ENCODE assay signal across 23 cellular contexts in the genomic region with DNA sequence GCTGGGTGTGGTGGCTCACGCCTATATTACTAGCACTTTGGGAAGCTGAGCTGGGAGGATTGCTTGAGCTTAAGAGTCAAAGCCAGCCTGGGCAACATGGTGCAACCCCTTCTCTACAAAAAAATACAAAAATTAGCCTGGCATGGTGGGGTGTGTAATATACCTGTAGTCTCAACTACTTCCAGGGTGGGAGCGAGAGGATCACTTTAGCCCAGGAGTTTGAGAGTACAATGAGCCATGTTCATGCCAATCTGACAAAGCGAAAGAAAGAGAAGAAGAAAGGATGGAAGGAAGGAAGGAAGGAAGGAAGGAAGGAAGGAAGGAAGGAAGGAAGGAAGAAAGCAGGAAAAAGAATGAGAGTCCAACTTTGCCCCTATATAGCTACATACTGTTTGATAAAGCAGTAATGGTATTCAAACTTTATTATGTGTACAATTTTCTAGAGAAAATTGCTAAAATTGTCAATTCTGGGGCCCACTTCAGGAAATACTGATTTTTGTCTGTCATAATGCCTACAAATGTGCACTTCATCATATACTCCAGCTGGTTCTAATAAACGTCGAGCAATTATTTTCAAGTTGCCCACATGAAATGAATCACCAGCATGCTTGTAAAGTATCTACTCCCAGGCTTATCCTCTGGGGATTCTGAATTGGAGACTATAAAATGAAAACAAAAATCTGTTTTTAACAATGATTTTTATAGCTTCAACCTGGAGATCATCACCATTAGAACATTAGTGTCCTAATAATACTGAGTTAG.
"Had no signal": no experiment of that assay in that cellular context is flagged by ENCODE, and none has a peak within 500 bp of the region (broad histone marks: within the 10 kb centered on the region; RNA-seq: fewer than 3 reads in every experiment).

No MANE protein-coding gene starts in this region.

- H3K4me3 Mint-ChIP-seq: activated B cell treated with CpG ODN at 0.5 μM for 24 hours; activated CD4-positive, alpha-beta memory T cell treated with anti-CD3 and anti-CD28 coated beads, Interleukin-2, amount 10 ng/mL, durations not matched to agents 7 days and 5 days; activated CD8-positive, alpha-beta memory T cell treated with anti-CD3 and anti-CD28 coated beads, Interleukin-2, amount 10 ng/mL, durations not matched to agents 7 days and 5 days; activated naive CD8-positive, alpha-beta T cell treated with anti-CD3 and anti-CD28 coated beads for 36 hours; activated T-helper 17 cell treated with anti-CD3 and anti-CD28 coated beads, Interleukin-2, amount 50 U/mL, for 72 hours; nephron; stimulated activated naive CD8-positive, alpha-beta T cell treated with anti-CD3 and anti-CD28 coated beads, Interleukin-15, Interleukin-2, amounts not matched to agents 100 ng/mL and 50 ng/mL, for 24 hours; T-cell had no signal

- ATAC-seq: activated CD8-positive, alpha-beta memory T cell treated with anti-CD3 and anti-CD28 coated beads, Interleukin-2, amount 10 ng/mL, durations not matched to agents 7 days and 5 days; activated T-helper 17 cell treated with anti-CD3 and anti-CD28 coated beads, Interleukin-2, amount 50 U/mL, for 72 hours; left lobe of liver; T-cell had no signal

- H3K9me3 ChIP-seq: colonic mucosa, prostate gland, right atrium auricular region, tibial nerve had no signal

- H3K27me3 Mint-ChIP-seq: activated B cell treated with CpG ODN at 0.5 μM for 24 hours; activated CD4-positive, alpha-beta memory T cell treated with anti-CD3 and anti-CD28 coated beads, Interleukin-2, amount 10 ng/mL, durations not matched to agents 7 days and 5 days; activated CD8-positive, alpha-beta memory T cell treated with anti-CD3 and anti-CD28 coated beads, Interleukin-2, amount 10 ng/mL, durations not matched to agents 7 days and 5 days; activated naive CD8-positive, alpha-beta T cell treated with anti-CD3 and anti-CD28 coated beads for 36 hours; activated T-helper 17 cell treated with anti-CD3 and anti-CD28 coated beads, Interleukin-2, amount 50 U/mL, for 72 hours; stimulated activated naive CD8-positive, alpha-beta T cell treated with anti-CD3 and anti-CD28 coated beads, Interleukin-15, Interleukin-2, amounts not matched to agents 100 ng/mL and 50 ng/mL, for 24 hours; T-cell had no signal

- H3K27ac ChIP-seq: colonic mucosa, prostate gland, right atrium auricular region, tibial nerve had no signal

- H3K27ac Mint-ChIP-seq: activated B cell treated with CpG ODN at 0.5 μM for 24 hours; activated CD4-positive, alpha-beta memory T cell treated with anti-CD3 and anti-CD28 coated beads, Interleukin-2, amount 10 ng/mL, durations not matched to agents 7 days and 5 days; activated CD8-positive, alpha-beta memory T cell treated with anti-CD3 and anti-CD28 coated beads, Interleukin-2, amount 10 ng/mL, durations not matched to agents 7 days and 5 days; activated naive CD8-positive, alpha-beta T cell treated with anti-CD3 and anti-CD28 coated beads for 36 hours; activated T-helper 17 cell treated with anti-CD3 and anti-CD28 coated beads, Interleukin-2, amount 50 U/mL, for 72 hours; nephron; stimulated activated naive CD8-positive, alpha-beta T cell treated with anti-CD3 and anti-CD28 coated beads, Interleukin-15, Interleukin-2, amounts not matched to agents 100 ng/mL and 50 ng/mL, for 24 hours; T-cell had no signal

- H3K36me3 ChIP-seq: colonic mucosa, prostate gland, right atrium auricular region, tibial nerve had no signal

- H3K36me3 Mint-ChIP-seq: activated CD8-positive, alpha-beta memory T cell treated with anti-CD3 and anti-CD28 coated beads, Interleukin-2, amount 10 ng/mL, durations not matched to agents 7 days and 5 days; activated naive CD8-positive, alpha-beta T cell treated with anti-CD3 and anti-CD28 coated beads for 36 hours; T-cell had no signal

- H3K4me1 ChIP-seq: colonic mucosa, prostate gland, right atrium auricular region, tibial nerve had no signal

- H3K4me1 Mint-ChIP-seq: activated B cell treated with CpG ODN at 0.5 μM for 24 hours; activated CD4-positive, alpha-beta memory T cell treated with anti-CD3 and anti-CD28 coated beads, Interleukin-2, amount 10 ng/mL, durations not matched to agents 7 days and 5 days; activated CD8-positive, alpha-beta memory T cell treated with anti-CD3 and anti-CD28 coated beads, Interleukin-2, amount 10 ng/mL, durations not matched to agents 7 days and 5 days; activated naive CD8-positive, alpha-beta T cell treated with anti-CD3 and anti-CD28 coated beads for 36 hours; activated T-helper 17 cell treated with anti-CD3 and anti-CD28 coated beads, Interleukin-2, amount 50 U/mL, for 72 hours; nephron; T-cell had no signal

- H3K4me3 ChIP-seq: colonic mucosa, lung, prostate gland, right atrium auricular region, tibial nerve had no signal

- DNase-seq: activated B cell treated with CpG ODN at 0.5 μM for 24 hours; activated CD4-positive, alpha-beta memory T cell treated with anti-CD3 and anti-CD28 coated beads, Interleukin-2, amount 10 ng/mL, durations not matched to agents 7 days and 5 days; activated CD4-positive, alpha-beta T cell treated with anti-CD3 and anti-CD28 coated beads for 4 hours; activated CD8-positive, alpha-beta memory T cell treated with anti-CD3 and anti-CD28 coated beads, Interleukin-2, amount 10 ng/mL, durations not matched to agents 7 days and 5 days; activated naive CD4-positive, alpha-beta T cell; activated naive CD8-positive, alpha-beta T cell treated with anti-CD3 and anti-CD28 coated beads for 36 hours; amygdala; caudate nucleus; colonic mucosa; foreskin melanocyte; glutamatergic neuron; kidney; stimulated activated CD4-positive, alpha-beta T cell treated with anti-CD3 and anti-CD28 coated beads, Interleukin-2, amount 100 ng/mL, for 24 hours; T-cell; T-helper 9 cell had no signal

- H3K27me3 ChIP-seq: colonic mucosa, right atrium auricular region, tibial nerve had no signal

- H3K9me3 Mint-ChIP-seq: activated B cell treated with CpG ODN at 0.5 μM for 24 hours, nephron had no signal
